ENCODE assay signal across 16 cellular contexts in the genomic region with DNA sequence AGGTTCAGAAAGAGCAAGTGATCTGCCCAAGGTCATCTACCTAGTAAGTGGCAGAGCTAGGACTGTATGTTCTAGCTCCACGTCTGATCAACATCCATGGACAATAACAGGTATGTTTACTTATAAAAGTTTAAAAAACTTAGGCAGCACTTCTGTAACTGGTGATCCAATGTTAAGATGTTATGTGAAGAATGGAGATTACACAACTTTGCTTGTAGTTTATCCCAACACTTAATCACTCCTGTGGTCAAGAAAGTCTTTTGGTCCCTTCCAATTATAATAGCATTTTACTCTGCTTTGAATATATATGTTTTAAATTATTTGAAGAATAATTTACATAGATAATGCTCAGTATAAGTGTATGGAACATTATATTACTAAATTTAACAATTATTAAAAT. TPM values are rescaled to one million over a fixed set of nuclear protein-coding genes. Genes with fewer than 3 reads are reported as not detected.
A peak's percentile ranks its signal among the peaks of the same experiment; 100 is the strongest.
DNase-seq lines count a peak whose midpoint lies in the region; ATAC-seq and TF ChIP-seq lines count a peak whose summit lies in the region.
"Had no signal": no experiment of that assay in that cellular context is flagged by ENCODE, and none has a peak within 500 bp of the region (broad histone marks: within the 10 kb centered on the region; RNA-seq: fewer than 3 reads in every experiment).

No MANE protein-coding gene starts in this region.

- DNase-seq in left ventricle myocardium inferior (no peak), cardiac septum (ENCODE audit: low spot score) (no peak), PC-9 (no peak)
- no peak for DNase-seq in activated naive CD4-positive, alpha-beta T cell treated with anti-CD3 and anti-CD28 coated beads, Interleukin-2, amount 50 U/mL, for 72 hours (ENCODE audit: low spot score in 2 of 2)
- no peak for DNase-seq in activated naive CD4-positive, alpha-beta T cell treated with anti-CD3 and anti-CD28 coated beads for 36 hours
- DNase-seq: activated CD4-positive, alpha-beta T cell treated with anti-CD3 and anti-CD28 coated beads for 4 hours; activated T-cell treated with anti-CD3 and anti-CD28 coated beads, Interleukin-2, amount 50 U/mL, for 48 hours; body of pancreas; Calu3; hippocampal formation; small intestine; T-helper 2 cell; testis had no signal

- intact Hi-C loops in left ventricle myocardium inferior (cut with micrococcal nuclease), result no loop called here
- intact Hi-C loops in cardiac septum (cut with DNase I), result loop anchor here (5.0 kb wide), 1 partner anchor 38 kb away; no protein-coding TSS in a partner anchor
- intact Hi-C loops in PC-9 (cut with micrococcal nuclease; ENCODE audit: unreplicated experiment), result no loop called here
- intact Hi-C loops in activated naive CD4-positive, alpha-beta T cell treated with anti-CD3 and anti-CD28 coated beads for 36 hours (cut with micrococcal nuclease), result no loop called here

- H3K4me2 ChIP-seq in PC-9, result peak overlapping the region; percentile 84

- CTCF ChIA-PET in PC-9 (lab: Charles Lee), result no interaction called here
- CTCF ChIA-PET in activated naive CD4-positive, alpha-beta T cell treated with anti-CD3 and anti-CD28 coated beads for 36 hours (lab: Charles Lee), result no interaction called here

- H3K4me1 ChIP-seq in left ventricle myocardium inferior (peaks cover 67% of the 10 kb centered on the region), PC-9 (replicated peaks; ENCODE audit: insufficient read depth) (peaks cover 34% of the 10 kb centered on the region), gastroesophageal sphincter (peaks cover 0 to 64% (median 6%) of the 10 kb centered on the region in 3 donors)

- ATAC-seq in gastroesophageal sphincter, result peak; percentile 5
- no peak for ATAC-seq in HG02870 (IDR thresholded peaks at IDR 0.05; ENCODE audit: unreplicated experiment)
- ATAC-seq in GM18511 (IDR thresholded peaks at IDR 0.05; ENCODE audit: unreplicated experiment), result no peak
- no peak for ATAC-seq in activated naive CD4-positive, alpha-beta T cell treated with anti-CD3 and anti-CD28 coated beads, Interleukin-2, amount 50 U/mL, for 72 hours
- ATAC-seq: body of pancreas had no signal

- no peak overlapping the region for H3K27ac Mint-ChIP-seq in activated naive CD4-positive, alpha-beta T cell treated with anti-CD3 and anti-CD28 coated beads, Interleukin-2, amount 50 U/mL, for 72 hours
- H3K27ac Mint-ChIP-seq in activated naive CD4-positive, alpha-beta T cell treated with anti-CD3 and anti-CD28 coated beads for 36 hours, result no peak overlapping the region

- H3K36me3 Mint-ChIP-seq in activated naive CD4-positive, alpha-beta T cell treated with anti-CD3 and anti-CD28 coated beads, Interleukin-2, amount 50 U/mL, for 72 hours, result peaks cover 13% of the 10 kb centered on the region in 2 donors
- peaks cover 15% of the 10 kb centered on the region for H3K36me3 Mint-ChIP-seq in activated naive CD4-positive, alpha-beta T cell treated with anti-CD3 and anti-CD28 coated beads for 36 hours (ENCODE audit: low read depth)

- H3K27me3 ChIP-seq in left ventricle myocardium inferior (ENCODE audit: low read depth) (no peaks in the 10 kb centered on the region), PC-9 (ENCODE audit: insufficient read depth, low read depth) (no peaks in the 10 kb centered on the region), gastroesophageal sphincter (no peaks in the 10 kb centered on the region)
- H3K27me3 ChIP-seq: body of pancreas, testis had no signal

- H4K20me1 ChIP-seq in PC-9 (ENCODE audit: insufficient read depth), result peaks cover 14% of the 10 kb centered on the region; the same call in 1 of the 2 replicates

- H3K4me3 Mint-ChIP-seq in activated naive CD4-positive, alpha-beta T cell treated with anti-CD3 and anti-CD28 coated beads for 36 hours, result no peak overlapping the region

- TF ChIP-seq CTCF in left ventricle myocardium inferior (IDR thresholded peaks at IDR 0.05; ENCODE audit: borderline replicate concordance) (no peak), PC-9 (conservative IDR thresholded peaks at IDR 0.05) (no peak), gastroesophageal sphincter (IDR thresholded peaks at IDR 0.05) (no peak)

- H3K9me3 ChIP-seq in left ventricle myocardium inferior (replicated peaks), result no peaks in the 10 kb centered on the region
- no peaks in the 10 kb centered on the region for H3K9me3 ChIP-seq in PC-9 (ENCODE audit: insufficient read depth, low read depth)
- H3K9me3 ChIP-seq in gastroesophageal sphincter, result no peaks in the 10 kb centered on the region
- H3K9me3 ChIP-seq: body of pancreas, testis had no signal

- peaks cover 15% of the 10 kb centered on the region for H3K36me3 ChIP-seq in left ventricle myocardium inferior
- peaks cover 16% of the 10 kb centered on the region for H3K36me3 ChIP-seq in PC-9 (ENCODE audit: low read depth)
- H3K36me3 ChIP-seq in gastroesophageal sphincter, result peaks cover 0 to 15% of the 10 kb centered on the region in 2 donors

- peak overlapping the region; percentile 16 for H3K27ac ChIP-seq in left ventricle myocardium inferior (replicated peaks)
- H3K27ac ChIP-seq in PC-9, result no peak overlapping the region
- peak overlapping the region; percentile 75 to 97 (median 92) for H3K27ac ChIP-seq in gastroesophageal sphincter
- H3K27ac ChIP-seq: body of pancreas, testis had no signal

- no peaks in the 10 kb centered on the region for H3K9me2 ChIP-seq in PC-9 (ENCODE audit: insufficient read depth)

- H3K27me3 Mint-ChIP-seq in activated naive CD4-positive, alpha-beta T cell treated with anti-CD3 and anti-CD28 coated beads for 36 hours (ENCODE audit: low read depth), result no peaks in the 10 kb centered on the region

- H3K9me3 Mint-ChIP-seq in activated naive CD4-positive, alpha-beta T cell treated with anti-CD3 and anti-CD28 coated beads, Interleukin-2, amount 50 U/mL, for 72 hours, result peaks cover 0 to 7% of the 10 kb centered on the region in 2 donors
- no peaks in the 10 kb centered on the region for H3K9me3 Mint-ChIP-seq in activated naive CD4-positive, alpha-beta T cell treated with anti-CD3 and anti-CD28 coated beads for 36 hours

- no peak overlapping the region for H3K4me3 ChIP-seq in left ventricle myocardium inferior
- H3K4me3 ChIP-seq in PC-9, result no peak overlapping the region
- peak overlapping the region; percentile 27 to 82 for H3K4me3 ChIP-seq in gastroesophageal sphincter
- H3K4me3 ChIP-seq: body of pancreas, testis had no signal

- H3K4me1 Mint-ChIP-seq in activated naive CD4-positive, alpha-beta T cell treated with anti-CD3 and anti-CD28 coated beads for 36 hours (ENCODE audit: low read depth), result peaks cover 17% of the 10 kb centered on the region

- H3K79me2 ChIP-seq in PC-9 (ENCODE audit: low read depth), result peaks cover 88% of the 10 kb centered on the region

- no peaks in the 10 kb centered on the region for H3F3A ChIP-seq in PC-9 (ENCODE audit: insufficient read depth, low read depth)

- POLR2A ChIA-PET in PC-9 (lab: Charles Lee; ENCODE audit: unreplicated experiment), result no interaction called here

- 31 to 67% methylated on average over 1 of the region's 1 CpG for WGBS in gastroesophageal sphincter (ENCODE audit: low coverage in 1 of 2), 2 donors

- no peak for TF ChIP-seq EP300 in gastroesophageal sphincter (IDR thresholded peaks at IDR 0.05)

- no peak overlapping the region for H2AFZ ChIP-seq in PC-9

- TF ChIP-seq POLR2A in gastroesophageal sphincter (IDR thresholded peaks at IDR 0.05), result no peak

- no TSS peak for BruUV-seq in PC-9 (replicated peaks; lab: Mats Ljungman, UMichigan)

RNA-seq across cellular contexts. Expression of a gene that starts 4.8 kb away (rescaled TPM):
- total RNA-seq in left ventricle myocardium inferior (16.7 TPM), cardiac septum (15.6 TPM), PC-9 (2021) (8.3 and 10.6 TPM in 2 replicates), gastroesophageal sphincter (100 to 1,000 TPM in 1 of 4 donors, 10 to 100 TPM in 3; 47.7 to 102 (median 63.1) TPM)
- total RNA-seq in activated naive CD4-positive, alpha-beta T cell treated with anti-CD3 and anti-CD28 coated beads, Interleukin-2, amount 50 U/mL, for 72 hours, result 1 to 10 TPM; 2.1 to 5.6 TPM
- 1 to 10 TPM; 2.0 to 2.1 TPM for total RNA-seq in activated naive CD4-positive, alpha-beta T cell treated with anti-CD3 and anti-CD28 coated beads for 36 hours

Comparison
In these comparisons a context has a peak if more than half of its experiments do, and no peak if none do; other contexts are left out.
1. H3K4me3 ChIP-seq: peak in gastroesophageal sphincter (2 of 2); none in left ventricle myocardium inferior (single experiment) and PC-9 (single experiment).